Comparison of ENCODE assay signal across 3 cellular contexts in genomic region chr3:135261916-135262315, GRCh38.
"Had no signal": no experiment of that assay in that cellular context is flagged by ENCODE, and none has a peak within 500 bp of the region (broad histone marks: within the 10 kb centered on the region; RNA-seq: fewer than 3 reads in every experiment).

No MANE protein-coding gene starts in this region.

- DNase-seq: GDM1, GF-D8 had no signal

- H3K4me3 ChIP-seq: GM12878 had no signal
